In the genomic region with DNA sequence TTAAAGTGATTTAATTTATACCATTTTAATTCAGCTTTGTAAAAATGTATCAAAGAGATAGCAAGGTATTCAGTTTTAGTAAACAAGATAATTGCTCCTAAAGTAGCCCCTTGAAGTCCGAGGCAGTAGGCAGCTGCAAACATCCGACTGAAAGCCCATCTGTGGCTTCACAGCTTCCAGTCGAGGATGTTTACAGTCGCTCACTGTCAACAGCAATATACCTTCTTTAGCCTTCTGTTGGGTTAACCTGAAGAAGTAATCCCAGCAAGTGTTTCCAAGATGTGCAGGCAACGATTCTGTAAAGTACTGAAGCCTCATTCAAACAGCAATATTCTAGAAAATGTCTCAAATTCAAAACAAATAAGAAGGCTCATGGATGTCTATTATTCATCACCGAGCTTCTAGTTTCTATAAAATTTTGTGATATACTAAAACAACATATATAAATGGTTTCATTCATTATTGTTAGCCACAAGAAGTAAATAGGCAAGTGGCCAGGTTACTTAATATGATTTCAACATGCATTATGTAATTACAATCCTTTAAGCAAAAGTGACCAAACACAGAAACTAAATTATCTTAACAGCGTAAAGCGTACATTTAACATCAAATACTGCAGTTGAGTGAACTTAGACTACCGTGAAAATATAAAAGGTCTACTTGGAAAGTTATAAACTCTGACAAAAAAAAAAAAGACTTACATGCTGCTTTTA, we compare ENCODE assay signal across 1 cellular context.
TF ChIP-seq lines count a peak whose summit lies in the region.

No MANE protein-coding gene starts in this region.

TF ChIP-seq in IMR-90, 13 proteins besides CTCF, POLR2A, EP300 and RAD21 (continued from another document):
- TF ChIP-seq MAZ (IDR thresholded peaks at IDR 0.05; ENCODE audit: borderline replicate concordance, low read depth, low read length) (no peak), CHD1 (IDR thresholded peaks at IDR 0.05; ENCODE audit: low read depth, low read length) (no peak), MXI1 (IDR thresholded peaks at IDR 0.05; ENCODE audit: borderline replicate concordance, low read depth, low read length) (no peak), MAFK (IDR thresholded peaks at IDR 0.05; ENCODE audit: low read depth, low read length) (no peak), RFX5 (IDR thresholded peaks at IDR 0.05; ENCODE audit: low read depth, low read length) (no peak), BHLHE40 (IDR thresholded peaks at IDR 0.05; ENCODE audit: low read depth, low read length) (no peak), CEBPB (IDR thresholded peaks at IDR 0.05; ENCODE audit: low read depth, low read length) (no peak; the same call in 1 of the 2 replicates)
- TF ChIP-seq, protein P1, sequence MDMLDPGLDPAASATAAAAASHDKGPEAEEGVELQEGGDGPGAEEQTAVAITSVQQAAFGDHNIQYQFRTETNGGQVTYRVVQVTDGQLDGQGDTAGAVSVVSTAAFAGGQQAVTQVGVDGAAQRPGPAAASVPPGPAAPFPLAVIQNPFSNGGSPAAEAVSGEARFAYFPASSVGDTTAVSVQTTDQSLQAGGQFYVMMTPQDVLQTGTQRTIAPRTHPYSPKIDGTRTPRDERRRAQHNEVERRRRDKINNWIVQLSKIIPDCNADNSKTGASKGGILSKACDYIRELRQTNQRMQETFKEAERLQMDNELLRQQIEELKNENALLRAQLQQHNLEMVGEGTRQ (IDR thresholded peaks at IDR 0.05; ENCODE audit: low read depth, low read length): no peak
- TF ChIP-seq, protein P2, sequence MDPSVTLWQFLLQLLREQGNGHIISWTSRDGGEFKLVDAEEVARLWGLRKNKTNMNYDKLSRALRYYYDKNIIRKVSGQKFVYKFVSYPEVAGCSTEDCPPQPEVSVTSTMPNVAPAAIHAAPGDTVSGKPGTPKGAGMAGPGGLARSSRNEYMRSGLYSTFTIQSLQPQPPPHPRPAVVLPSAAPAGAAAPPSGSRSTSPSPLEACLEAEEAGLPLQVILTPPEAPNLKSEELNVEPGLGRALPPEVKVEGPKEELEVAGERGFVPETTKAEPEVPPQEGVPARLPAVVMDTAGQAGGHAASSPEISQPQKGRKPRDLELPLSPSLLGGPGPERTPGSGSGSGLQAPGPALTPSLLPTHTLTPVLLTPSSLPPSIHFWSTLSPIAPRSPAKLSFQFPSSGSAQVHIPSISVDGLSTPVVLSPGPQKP (IDR thresholded peaks at IDR 0.05; ENCODE audit: borderline replicate concordance, low read depth, low read length): no peak
